ENCODE assay signal across 8 cellular contexts in genomic region chr4:163755013-163755412, GRCh38.
DNase-seq lines count a peak whose midpoint lies in the region; ATAC-seq, FAIRE-seq and TF ChIP-seq lines count a peak whose summit lies in the region.

No MANE protein-coding gene starts in this region.

- H3K36me3 ChIP-seq in Peyer's patch (no peaks in the 10 kb centered on the region), pancreas (no peaks in the 10 kb centered on the region)

- H3K36me3 Mint-ChIP-seq in memory B cell = no peaks in the 10 kb centered on the region

- FAIRE-seq in pancreas (lab: Jason Lieb, UNC) = no peak

- peak in 4 of 6 experiments; percentile 10 to 36 (median 26) for TF ChIP-seq CTCF in Peyer's patch (IDR thresholded peaks at IDR 0.05)
- TF ChIP-seq CTCF in pancreas (IDR thresholded peaks at IDR 0.05) = no peak

- no peaks in the 10 kb centered on the region for H3K27me3 Mint-ChIP-seq in stimulated activated naive CD8-positive, alpha-beta T cell treated with anti-CD3 and anti-CD28 coated beads, Interleukin-15, amount 100 ng/mL, for 72 hours
- H3K27me3 Mint-ChIP-seq in memory B cell = no peaks in the 10 kb centered on the region

- no peak for DNase-seq in stimulated activated naive CD8-positive, alpha-beta T cell treated with anti-CD3 and anti-CD28 coated beads, Interleukin-15, amount 100 ng/mL, for 72 hours
- DNase-seq in stimulated activated naive CD8-positive, alpha-beta T cell treated with anti-CD3 and anti-CD28 coated beads, Interleukin-15, Interleukin-2, amounts not matched to agents 100 U/mL and 50 U/mL, for 24 hours = no peak
- DNase-seq in Peyer's patch = no peak
- DNase-seq in memory B cell (ENCODE audit: low spot score in 2 of 2) = peak in 1 of 2 donors; percentile 29
- DNase-seq in pancreas = no peak
- DNase-seq in activated T-cell treated with anti-CD3 and anti-CD28 coated beads for 4 hours = no peak
- DNase-seq in NCI-H1436 treated with DMSO at 0.1 percent for 48 hours (lab: John Stamatoyannopoulos, UW) = no peak

- no peaks in the 10 kb centered on the region for H3K4me1 ChIP-seq in Peyer's patch
- no peaks in the 10 kb centered on the region for H3K4me1 ChIP-seq in pancreas

- H3K4me3 ChIP-seq in Peyer's patch (no peak overlapping the region), pancreas (no peak overlapping the region)

- H3K27me3 ChIP-seq in Peyer's patch = no peaks in the 10 kb centered on the region
- peaks cover 0 to 4% (median 0%) of the 10 kb centered on the region in 4 donors for H3K27me3 ChIP-seq in pancreas

- H3K9me3 ChIP-seq in Peyer's patch = no peaks in the 10 kb centered on the region
- H3K9me3 ChIP-seq in pancreas = no peaks in the 10 kb centered on the region

- H3K4me1 Mint-ChIP-seq in stimulated activated naive CD8-positive, alpha-beta T cell treated with anti-CD3 and anti-CD28 coated beads, Interleukin-15, amount 100 ng/mL, for 72 hours = no peaks in the 10 kb centered on the region
- peaks cover 6% of the 10 kb centered on the region for H3K4me1 Mint-ChIP-seq in memory B cell

- no peaks in the 10 kb centered on the region for H3K9me3 Mint-ChIP-seq in stimulated activated naive CD8-positive, alpha-beta T cell treated with anti-CD3 and anti-CD28 coated beads, Interleukin-15, amount 100 ng/mL, for 72 hours
- no peaks in the 10 kb centered on the region for H3K9me3 Mint-ChIP-seq in memory B cell

- TF ChIP-seq POLR2A in Peyer's patch (IDR thresholded peaks at IDR 0.05) = no peak

- no peak overlapping the region for H3K27ac ChIP-seq in Peyer's patch
- H3K27ac ChIP-seq in pancreas = no peak overlapping the region

- WGBS in pancreas, 2 donors = 23 to 28% methylated on average over 3 of the region's 3 CpGs

- intact Hi-C loops in pancreas (cut with DNase I) = no loop called here

- no peak overlapping the region for H3K4me3 Mint-ChIP-seq in stimulated activated naive CD8-positive, alpha-beta T cell treated with anti-CD3 and anti-CD28 coated beads, Interleukin-15, amount 100 ng/mL, for 72 hours
- H3K4me3 Mint-ChIP-seq in memory B cell = peak overlapping the region; percentile 61

- H3K27ac Mint-ChIP-seq in stimulated activated naive CD8-positive, alpha-beta T cell treated with anti-CD3 and anti-CD28 coated beads, Interleukin-15, amount 100 ng/mL, for 72 hours = no peak overlapping the region
- H3K27ac Mint-ChIP-seq in memory B cell = peak overlapping the region; percentile 38

- peak; percentile 57 for ATAC-seq in stimulated activated naive CD8-positive, alpha-beta T cell treated with anti-CD3 and anti-CD28 coated beads, Interleukin-15, amount 100 ng/mL, for 72 hours
- ATAC-seq in stimulated activated naive CD8-positive, alpha-beta T cell treated with anti-CD3 and anti-CD28 coated beads, Interleukin-15, Interleukin-2, amounts not matched to agents 100 U/mL and 50 U/mL, for 24 hours = no peak
- peak; percentile 79 for ATAC-seq in HG03060 (IDR thresholded peaks at IDR 0.05; ENCODE audit: low read depth, unreplicated experiment)
- peak; percentile 76 for ATAC-seq in memory B cell (ENCODE audit: low read depth)
- no peak for ATAC-seq in pancreas

Comparison
In these comparisons a context has a peak if more than half of its experiments do, and no peak if none do; other contexts are left out.
1. ATAC-seq: peak in stimulated activated naive CD8-positive, alpha-beta T cell treated with anti-CD3 and anti-CD28 coated beads, Interleukin-15, amount 100 ng/mL, for 72 hours (single experiment), HG03060 (single experiment) and memory B cell (single experiment); none in stimulated activated naive CD8-positive, alpha-beta T cell treated with anti-CD3 and anti-CD28 coated beads, Interleukin-15, Interleukin-2, amounts not matched to agents 100 U/mL and 50 U/mL, for 24 hours (single experiment) and pancreas (0 of 4).
2. CTCF ChIP-seq: peak in Peyer's patch (4 of 6); none in pancreas (0 of 4).